ENCODE assay signal across 1 cellular context in genomic region chr3:195802261-195802701, GRCh38.
TF ChIP-seq lines count a peak whose summit lies in the region.

No MANE protein-coding gene starts in this region.

TF ChIP-seq in K562, 482 proteins besides CTCF, POLR2A, EP300 and RAD21:
- TF ChIP-seq ZFPM2 (CRISPR knock-in tag; IDR thresholded peaks at IDR 0.05) (no peak), IFI16 (CRISPR knock-in tag; IDR thresholded peaks at IDR 0.05) (no peak), STAG1 (CRISPR knock-in tag; IDR thresholded peaks at IDR 0.05; ENCODE audit: borderline replicate concordance) (no peak), PATZ1 (CRISPR knock-in tag; IDR thresholded peaks at IDR 0.05; ENCODE audit: borderline replicate concordance) (no peak), PHF8 (IDR thresholded peaks at IDR 0.05; ENCODE audit: borderline replicate concordance, low read length) (no peak; the same call in 1 of the 2 replicates), CHD2 (IDR thresholded peaks at IDR 0.05; ENCODE audit: low read depth, low read length) (no peak), CCNT2 (IDR thresholded peaks at IDR 0.05; ENCODE audit: borderline replicate concordance, extremely low read depth, insufficient read length, low read depth, low read length) (no peak), ID3 (CRISPR knock-in tag; IDR thresholded peaks at IDR 0.05) (no peak), ID3 (tag; IDR thresholded peaks at IDR 0.05) (0 out of 2 replicates have a peak, but pooled peaks have one; percentile 25), ZNF280B (CRISPR knock-in tag; IDR thresholded peaks at IDR 0.05) (no peak), MTA1 (IDR thresholded peaks at IDR 0.05; ENCODE audit: borderline replicate concordance) (no peak), ZNF75A (CRISPR knock-in tag; IDR thresholded peaks at IDR 0.05) (no peak), ZNF695 (CRISPR knock-in tag; IDR thresholded peaks at IDR 0.05) (no peak), NFATC3 (IDR thresholded peaks at IDR 0.05) (no peak), DDX20 (tag; IDR thresholded peaks at IDR 0.05; ENCODE audit: low read depth) (no peak), ZBTB17 (CRISPR knock-in tag; IDR thresholded peaks at IDR 0.05) (0 out of 2 replicates have a peak, but pooled peaks have one; percentile 27), HMGXB4 (CRISPR knock-in tag; IDR thresholded peaks at IDR 0.05) (no peak), PTRF (tag; IDR thresholded peaks at IDR 0.05) (no peak), RBM15 (IDR thresholded peaks at IDR 0.05; ENCODE audit: insufficient read depth, low read length) (no peak), TAL1 (IDR thresholded peaks at IDR 0.05) (no peak), RAD51 (IDR thresholded peaks at IDR 0.05; ENCODE audit: borderline replicate concordance, low read depth) (no peak), PRPF4 (IDR thresholded peaks at IDR 0.05; ENCODE audit: insufficient read depth, low read depth, low read length, poor library complexity, severe bottlenecking) (no peak), SMARCE1 (IDR thresholded peaks at IDR 0.05) (no peak), RBFOX2 (IDR thresholded peaks at IDR 0.05; ENCODE audit: low read depth, low read length) (0 out of 2 replicates have a peak, but pooled peaks have one; percentile 7), ZSCAN32 (CRISPR knock-in tag; IDR thresholded peaks at IDR 0.05) (no peak)
- TF ChIP-seq, protein P1, sequence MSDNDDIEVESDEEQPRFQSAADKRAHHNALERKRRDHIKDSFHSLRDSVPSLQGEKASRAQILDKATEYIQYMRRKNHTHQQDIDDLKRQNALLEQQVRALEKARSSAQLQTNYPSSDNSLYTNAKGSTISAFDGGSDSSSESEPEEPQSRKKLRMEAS (CRISPR knock-in tag; IDR thresholded peaks at IDR 0.05): 0 out of 2 replicates have a peak, but pooled peaks have one; percentile 35
- TF ChIP-seq, protein P2, sequence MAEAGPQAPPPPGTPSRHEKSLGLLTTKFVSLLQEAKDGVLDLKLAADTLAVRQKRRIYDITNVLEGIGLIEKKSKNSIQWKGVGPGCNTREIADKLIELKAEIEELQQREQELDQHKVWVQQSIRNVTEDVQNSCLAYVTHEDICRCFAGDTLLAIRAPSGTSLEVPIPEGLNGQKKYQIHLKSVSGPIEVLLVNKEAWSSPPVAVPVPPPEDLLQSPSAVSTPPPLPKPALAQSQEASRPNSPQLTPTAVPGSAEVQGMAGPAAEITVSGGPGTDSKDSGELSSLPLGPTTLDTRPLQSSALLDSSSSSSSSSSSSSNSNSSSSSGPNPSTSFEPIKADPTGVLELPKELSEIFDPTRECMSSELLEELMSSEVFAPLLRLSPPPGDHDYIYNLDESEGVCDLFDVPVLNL (CRISPR knock-in tag; IDR thresholded peaks at IDR 0.05; ENCODE audit: low read depth): no peak
- TF ChIP-seq, protein P3, sequence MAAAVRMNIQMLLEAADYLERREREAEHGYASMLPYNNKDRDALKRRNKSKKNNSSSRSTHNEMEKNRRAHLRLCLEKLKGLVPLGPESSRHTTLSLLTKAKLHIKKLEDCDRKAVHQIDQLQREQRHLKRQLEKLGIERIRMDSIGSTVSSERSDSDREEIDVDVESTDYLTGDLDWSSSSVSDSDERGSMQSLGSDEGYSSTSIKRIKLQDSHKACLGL (CRISPR knock-in tag; IDR thresholded peaks at IDR 0.05; ENCODE audit: borderline replicate concordance, poor library complexity, severe bottlenecking): no peak
